ENCODE assay signal across 15 cellular contexts in the genomic region with DNA sequence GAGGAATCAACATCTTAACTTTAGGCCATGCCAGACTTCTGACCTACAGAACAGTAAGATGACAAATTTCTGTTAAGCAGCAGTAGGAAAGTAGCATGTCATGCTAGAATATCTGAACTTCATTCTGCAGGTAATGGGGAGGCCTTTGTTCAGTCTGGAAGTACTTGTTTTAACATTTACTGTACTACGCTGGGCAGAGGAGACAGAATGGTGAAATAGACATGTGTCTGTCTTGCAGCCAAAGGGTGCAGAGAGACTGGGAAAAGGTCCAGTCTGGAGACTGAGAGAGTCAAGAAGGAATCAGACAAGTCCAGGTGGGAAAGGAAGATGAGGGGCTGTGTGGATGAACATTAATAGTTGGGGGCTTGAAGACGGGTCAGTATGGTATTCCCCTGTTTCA. TPM values are rescaled to one million over a fixed set of nuclear protein-coding genes. Genes with fewer than 3 reads are reported as not detected.
DNase-seq lines count a peak whose midpoint lies in the region; ATAC-seq and TF ChIP-seq lines count a peak whose summit lies in the region.
"Had no signal": no experiment of that assay in that cellular context is flagged by ENCODE, and none has a peak within 500 bp of the region (broad histone marks: within the 10 kb centered on the region; RNA-seq: fewer than 3 reads in every experiment).

No MANE protein-coding gene starts in this region.

- DNase-seq in cardiac muscle cell (ENCODE audit: low read depth in 1 of 2, low spot score in 1 of 2) (no peak), right cardiac atrium (no peak), endothelial cell (ENCODE audit: low spot score) (no peak), posterior cingulate gyrus (no peak), SKM-1 treated with dmso at 0.1 percent for 144 hours (lab: John Stamatoyannopoulos, UW; ENCODE audit: unreplicated experiment) (no peak), RPMI8226 (no peak), occipital lobe (lab: John Stamatoyannopoulos, UW) (no peak)
- DNase-seq: activated CD4-positive, alpha-beta T cell treated with anti-CD3 and anti-CD28 coated beads, Interleukin-2, amount 50 U/mL, for 48 hours; activated naive CD4-positive, alpha-beta T cell treated with anti-CD3 and anti-CD28 coated beads, Interleukin-2, amount 50 U/mL, for 16 hours; AML-193; midbrain; NCI-H187 treated with DMSO at 0.1 percent for 48 hours; NCI-H69 had no signal

- H3K4me3 ChIP-seq in cardiac muscle cell (no peak overlapping the region), right cardiac atrium (ENCODE audit: low read length) (no peak overlapping the region)
- H3K4me3 ChIP-seq: gastroesophageal sphincter had no signal

- H3K9me3 ChIP-seq in cardiac muscle cell (ENCODE audit: low read depth) = no peaks in the 10 kb centered on the region
- no peaks in the 10 kb centered on the region for H3K9me3 ChIP-seq in right cardiac atrium (ENCODE audit: control insufficient read depth, low read length)
- H3K9me3 ChIP-seq: gastroesophageal sphincter had no signal

- ATAC-seq in right cardiac atrium (no peak), HG03064 (IDR thresholded peaks at IDR 0.05; ENCODE audit: low read depth, unreplicated experiment) (peak; percentile 24)
- ATAC-seq: gastroesophageal sphincter had no signal

- H3K4me1 ChIP-seq in cardiac muscle cell (ENCODE audit: low read depth) (no peaks in the 10 kb centered on the region), right cardiac atrium (ENCODE audit: control insufficient read depth, insufficient read depth, low read length) (no peaks in the 10 kb centered on the region)

- peak overlapping the region; percentile 1 for H3K27ac Mint-ChIP-seq in endothelial cell (ENCODE audit: unreplicated experiment)

- H3K27me3 Mint-ChIP-seq in endothelial cell (ENCODE audit: unreplicated experiment) = peaks cover 6% of the 10 kb centered on the region

- no peaks in the 10 kb centered on the region for H3K9me3 Mint-ChIP-seq in endothelial cell (ENCODE audit: unreplicated experiment)

- peaks cover 27% of the 10 kb centered on the region for H3K36me3 Mint-ChIP-seq in endothelial cell (ENCODE audit: low read depth, unreplicated experiment)

- no peaks in the 10 kb centered on the region for H3K27me3 ChIP-seq in cardiac muscle cell
- no peaks in the 10 kb centered on the region for H3K27me3 ChIP-seq in right cardiac atrium (ENCODE audit: control insufficient read depth, insufficient read depth)
- H3K27me3 ChIP-seq: gastroesophageal sphincter had no signal

- peak overlapping the region; percentile 47 for H3K27ac ChIP-seq in cardiac muscle cell
- H3K27ac ChIP-seq in right cardiac atrium (ENCODE audit: low read length) = no peak overlapping the region
- H3K27ac ChIP-seq: gastroesophageal sphincter had no signal

- H3K36me3 ChIP-seq in cardiac muscle cell = peaks cover 7% of the 10 kb centered on the region

- H3K4me1 Mint-ChIP-seq in endothelial cell (ENCODE audit: unreplicated experiment) = peaks cover 2% of the 10 kb centered on the region

- 90% methylated on average over 2 of the region's 2 CpGs for WGBS in right cardiac atrium

- no peak overlapping the region for H3K4me3 Mint-ChIP-seq in endothelial cell (ENCODE audit: unreplicated experiment)

- no peak for TF ChIP-seq CTCF in cardiac muscle cell (IDR thresholded peaks at IDR 0.05; ENCODE audit: low read depth, low read length)
- no peak for TF ChIP-seq CTCF in endothelial cell (IDR thresholded peaks at IDR 0.05; ENCODE audit: unreplicated experiment)

- intact Hi-C loops in right cardiac atrium (cut with DNase I) = no loop called here
- intact Hi-C loops in posterior cingulate gyrus (cut with DNase I) = no loop called here

RNA-seq across cellular contexts. Expression of gene ZBTB2, which starts 17.5 kb away (rescaled TPM):
- total RNA-seq in cardiac muscle cell (7.7 and 9.9 TPM in 2 replicates), right cardiac atrium (1 to 10 TPM; 4.8 to 7.0 (median 6.4) TPM), endothelial cell (ENCODE audit: unreplicated experiment) (11.6 TPM), occipital lobe (10.3 TPM)
- polyA plus RNA-seq in cardiac muscle cell (5.6 and 9.6 TPM in 2 replicates), right cardiac atrium (4.6 TPM)

RNA-seq across cellular contexts. Expression of gene RMND1, which starts 43.1 kb away (rescaled TPM):
- total RNA-seq in cardiac muscle cell (12.2 and 17.2 TPM in 2 replicates), right cardiac atrium (10 to 100 TPM; 10.9 to 15.2 (median 11.7) TPM), endothelial cell (ENCODE audit: unreplicated experiment) (18.7 TPM), occipital lobe (33.7 TPM)
- polyA plus RNA-seq in cardiac muscle cell (19.3 and 21.4 TPM in 2 replicates), right cardiac atrium (13.0 TPM)
